In genomic region chr6:45436544-45437440, GRCh38 we compare ENCODE assay signal across 7 cellular contexts. TPM values are rescaled to one million over a fixed set of nuclear protein-coding genes. Genes with fewer than 3 reads are reported as not detected.
DNase-seq lines count a peak whose midpoint lies in the region; ATAC-seq and TF ChIP-seq lines count a peak whose summit lies in the region.

No MANE protein-coding gene starts in this region.

- H3K4me3 ChIP-seq in PC-3 (ENCODE audit: low read length): peak overlapping the region; percentile 35
- H3K4me3 ChIP-seq in coronary artery: peak overlapping the region; percentile 23
- H3K4me3 ChIP-seq in testis: no peak overlapping the region

- H3K79me2 ChIP-seq in PC-3 (ENCODE audit: low read length): peaks cover 28% of the 10 kb centered on the region

- H2AFZ ChIP-seq in PC-3 (ENCODE audit: low read length): no peak overlapping the region

- DNase-seq in PC-3 (peak; percentile 65), coronary artery (ENCODE audit: low spot score) (no peak), sciatic nerve (ENCODE audit: low spot score) (no peak), testis (no peak), globus pallidus (ENCODE audit: low spot score) (no peak)

- H3K36me3 ChIP-seq in PC-3 (ENCODE audit: low read depth, low read length): peaks cover 6% of the 10 kb centered on the region; the same call in 1 of the 2 replicates
- H3K36me3 ChIP-seq in testis (ENCODE audit: low read depth, missing control alignments): no peaks in the 10 kb centered on the region

- 45 to 52% methylated on average over 7 of the region's 7 CpGs for WGBS in testis, 2 donors

- POLR2A ChIA-PET in PC-3 (lab: Charles Lee; ENCODE audit: unreplicated experiment): no interaction called here

- TF ChIP-seq POLR2A in testis (IDR thresholded peaks at IDR 0.05): no peak

- CTCF ChIA-PET in PC-3 (lab: Charles Lee): no interaction called here

- H3K4me2 ChIP-seq in PC-3 (ENCODE audit: low read length): peak overlapping the region; percentile 74

- peaks cover 69% of the 10 kb centered on the region for H3K4me1 ChIP-seq in PC-3 (ENCODE audit: insufficient read depth, low read length)
- peaks cover 4% of the 10 kb centered on the region for H3K4me1 ChIP-seq in testis

- no peaks in the 10 kb centered on the region for H3K27me3 ChIP-seq in PC-3 (ENCODE audit: low read length)
- no peaks in the 10 kb centered on the region for H3K27me3 ChIP-seq in testis

- intact Hi-C loops in PC-3 (cut with micrococcal nuclease) (loop anchor here (5.0 kb wide), 3 partner anchors 71 to 276 kb away; no protein-coding TSS in a partner anchor), sciatic nerve (cut with DNase I) (no loop called here), testis (cut with DNase I; ENCODE audit: low total_unique reads) (no loop called here)

- no peaks in the 10 kb centered on the region for H4K20me1 ChIP-seq in PC-3 (ENCODE audit: low read length)

- no TSS peak for BruUV-seq in PC-3 (replicated peaks; lab: Mats Ljungman, UMichigan)

- peaks cover 13% of the 10 kb centered on the region for H3F3A ChIP-seq in PC-3 (ENCODE audit: low read length, unreplicated experiment)

- ATAC-seq in GM19372 (IDR thresholded peaks at IDR 0.05; ENCODE audit: low read depth, unreplicated experiment) (peak; percentile 88), PC-3 (peak; percentile 57), sciatic nerve (peak; percentile 84), HG03460 (IDR thresholded peaks at IDR 0.05; ENCODE audit: unreplicated experiment) (no peak)

- no peak for TF ChIP-seq CTCF in PC-3 (conservative IDR thresholded peaks at IDR 0.05; ENCODE audit: low read depth, low read length)
- TF ChIP-seq CTCF in coronary artery (IDR thresholded peaks at IDR 0.05): no peak
- TF ChIP-seq CTCF in testis (IDR thresholded peaks at IDR 0.05): no peak

- H3K27ac ChIP-seq in PC-3 (ENCODE audit: low read length) (peak overlapping the region; percentile 78), coronary artery (peak overlapping the region in 1 of 2 donors; percentile 49), testis (no peak overlapping the region)

- no peak overlapping the region for H3K9ac ChIP-seq in PC-3 (ENCODE audit: low read length)

- H3K9me2 ChIP-seq in PC-3 (replicated peaks; ENCODE audit: low read length): no peaks in the 10 kb centered on the region

- H3K9me3 ChIP-seq in PC-3 (ENCODE audit: low read length): no peaks in the 10 kb centered on the region
- no peaks in the 10 kb centered on the region for H3K9me3 ChIP-seq in testis

RNA-seq across cellular contexts. Expression of gene SUPT3H, which starts 59.1 kb away (rescaled TPM):
- total RNA-seq in PC-3 (2014; rRNA removed) (3.6 and 4.0 TPM in 2 replicates), sciatic nerve (12.9 TPM), testis (10 to 100 TPM; 29.4 to 30.8 TPM)
- 35.9 TPM for polyA plus RNA-seq in testis (ENCODE audit: insufficient read depth, low read depth, low replicate concordance)

Comparison
In these comparisons a context has a peak if more than half of its experiments do, and no peak if none do; other contexts are left out.
1. H3K4me3 ChIP-seq: peak in PC-3 (single experiment) and coronary artery (single experiment); none in testis (0 of 2).